11 cellular contexts compared by ENCODE assay signal in genomic region chr6:8828376-8828775, GRCh38.
"Had no signal": no experiment of that assay in that cellular context is flagged by ENCODE, and none has a peak within 500 bp of the region (broad histone marks: within the 10 kb centered on the region; RNA-seq: fewer than 3 reads in every experiment).

No MANE protein-coding gene starts in this region.

- H3K9me3 Mint-ChIP-seq: GM23338, H9 had no signal

- H3K4me3 Mint-ChIP-seq: GM23338, H9, HFFc6 had no signal

- FAIRE-seq: H1, H54 had no signal

- H3K36me3 ChIP-seq: HAP-1 had no signal

- H3K27ac ChIP-seq: GM23248 had no signal

- DNase-seq: GM23248, GOT3, H7, H9, HCEC 1CT, HFFc6 had no signal

- H3K9me3 ChIP-seq: HAP-1 had no signal

- H3K9ac ChIP-seq: GM23248 had no signal

- H3K4me3 ChIP-seq: GM23248, GM23338, HAP-1 had no signal

- H3K27ac Mint-ChIP-seq: GM23338, H9, HFFc6 had no signal

- H2AFZ ChIP-seq: GM23248, GM23338 had no signal

- ATAC-seq: GM23338, HCT116 had no signal

- H3K4me1 ChIP-seq: HAP-1 had no signal

- H3K4me1 Mint-ChIP-seq: GM23338, H9 had no signal

- H3K4me2 ChIP-seq: GM23338 had no signal
